Comparison of ENCODE assay signal across 26 cellular contexts in the genomic region with DNA sequence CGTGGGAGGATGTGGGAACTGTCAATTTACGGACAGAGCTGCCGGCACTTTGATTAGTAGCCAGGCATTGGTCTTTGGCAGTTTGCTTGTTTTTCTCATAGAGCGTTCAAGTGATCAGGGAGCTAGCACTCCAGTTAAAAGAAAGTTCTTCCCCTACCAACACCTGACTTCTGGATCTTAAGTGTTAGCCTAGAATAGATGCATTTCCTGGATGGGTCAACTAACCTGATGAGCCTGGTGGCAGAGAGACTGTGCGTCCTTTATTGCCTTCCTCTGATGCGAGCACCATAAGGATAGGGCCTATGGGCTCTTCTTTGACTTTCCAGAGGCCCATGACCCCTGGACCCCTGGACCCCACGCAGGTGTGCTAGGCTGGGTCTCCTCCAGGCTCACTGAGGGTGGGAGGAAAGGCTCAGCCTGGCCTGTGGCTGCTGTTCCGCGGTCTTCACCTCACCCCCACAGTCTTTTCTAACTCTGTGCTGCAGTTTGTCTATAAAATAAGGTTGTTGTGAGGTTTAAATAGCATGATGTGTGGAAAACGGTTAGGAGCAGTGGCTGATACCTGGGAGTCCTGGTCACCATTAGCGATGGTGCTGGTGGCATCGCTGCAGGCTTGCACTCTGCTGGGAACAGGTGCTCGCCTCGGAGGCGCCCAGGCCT. TPM values are rescaled to one million over a fixed set of nuclear protein-coding genes. Genes with fewer than 3 reads are reported as not detected.
A peak's percentile ranks its signal among the peaks of the same experiment; 100 is the strongest.
DNase-seq lines count a peak whose midpoint lies in the region; ATAC-seq and TF ChIP-seq lines count a peak whose summit lies in the region.
"Had no signal": no experiment of that assay in that cellular context is flagged by ENCODE, and none has a peak within 500 bp of the region (broad histone marks: within the 10 kb centered on the region; RNA-seq: fewer than 3 reads in every experiment).

No MANE protein-coding gene starts in this region.

- DNase-seq in activated T-cell treated with anti-CD3 and anti-CD28 coated beads, Interleukin-2, amount 50 U/mL, for 24 hours = peak; percentile 16
- DNase-seq in activated T-cell treated with anti-CD3 and anti-CD28 coated beads, Interleukin-2, amount 50 U/mL, for 1 hour = no peak
- DNase-seq in coronary artery (ENCODE audit: low spot score) = peak; percentile 66
- no peak for DNase-seq in nephron progenitor cell
- no peak for DNase-seq in type B pancreatic cell (ENCODE audit: extremely low spot score, unreplicated experiment)
- DNase-seq in NCI-H526 (lab: John Stamatoyannopoulos, UW) = no peak
- no peak for DNase-seq in NCI-H2227 treated with DMSO at 0.1 percent for 48 hours (lab: John Stamatoyannopoulos, UW)
- DNase-seq: 8988T; activated CD4-positive, alpha-beta T cell treated with anti-CD3 and anti-CD28 coated beads, Interleukin-2, amount 10 ng/mL, durations not matched to agents 24 days and 14 days; DMS153; effector memory CD8-positive, alpha-beta T cell; GDM1; Karpas-422; left ventricle myocardium inferior; MV-4-11; naive thymus-derived CD8-positive, alpha-beta T cell; NCI-H82; stimulated activated CD8-positive, alpha-beta memory T cell treated with anti-CD3 and anti-CD28 coated beads, Interleukin-4, amount 100 ng/mL, for 48 hours; stomach; trophoblast cell had no signal

- H3K36me3 Mint-ChIP-seq in activated T-cell treated with anti-CD3 and anti-CD28 coated beads, Interleukin-2, amount 50 U/mL, for 24 hours (ENCODE audit: low read depth) = no peaks in the 10 kb centered on the region
- H3K36me3 Mint-ChIP-seq in nephron progenitor cell (ENCODE audit: low read depth) = peaks cover 37% of the 10 kb centered on the region
- H3K36me3 Mint-ChIP-seq in type B pancreatic cell = peaks cover 15% of the 10 kb centered on the region

- H3K27ac ChIP-seq in coronary artery = no peak overlapping the region
- H3K27ac ChIP-seq: left ventricle myocardium inferior, RWPE1, SK-N-MC had no signal

- H3K4me1 Mint-ChIP-seq in activated T-cell treated with anti-CD3 and anti-CD28 coated beads, Interleukin-2, amount 50 U/mL, for 24 hours (ENCODE audit: low read depth) = peaks cover 42% of the 10 kb centered on the region
- H3K4me1 Mint-ChIP-seq in nephron progenitor cell (peaks cover 95% of the 10 kb centered on the region), type B pancreatic cell (ENCODE audit: unreplicated experiment) (peaks cover 58% of the 10 kb centered on the region)

- peaks cover 7% of the 10 kb centered on the region for H3K9me3 Mint-ChIP-seq in activated T-cell treated with anti-CD3 and anti-CD28 coated beads, Interleukin-2, amount 50 U/mL, for 24 hours
- H3K9me3 Mint-ChIP-seq in nephron progenitor cell = peaks cover 13% of the 10 kb centered on the region
- peaks cover 5% of the 10 kb centered on the region for H3K9me3 Mint-ChIP-seq in type B pancreatic cell
- H3K9me3 Mint-ChIP-seq: activated CD4-positive, alpha-beta T cell treated with anti-CD3 and anti-CD28 coated beads, Interleukin-2, amount 10 ng/mL, durations not matched to agents 24 days and 14 days; activated T-helper 1 cell treated with anti-CD3 and anti-CD28 coated beads, Interleukin-12 subunit alpha, Interleukin-12 subunit beta, Interleukin-2, Interleukin-4 antibody, amounts not matched to agents 30 ng/mL and 10 ng/mL and 1 ng/mL, durations not matched to agents 14 hours and 24 hours and 36 hours; effector memory CD8-positive, alpha-beta T cell had no signal

- ATAC-seq in GM21576 (IDR thresholded peaks at IDR 0.05; ENCODE audit: unreplicated experiment) = no peak
- ATAC-seq: activated naive CD4-positive, alpha-beta T cell treated with anti-CD3 and anti-CD28 coated beads, Interleukin-2, amount 50 U/mL, for 72 hours; effector memory CD8-positive, alpha-beta T cell; naive thymus-derived CD8-positive, alpha-beta T cell had no signal

- H3K4me3 Mint-ChIP-seq in activated T-cell treated with anti-CD3 and anti-CD28 coated beads, Interleukin-2, amount 50 U/mL, for 24 hours = no peak overlapping the region
- H3K4me3 Mint-ChIP-seq in nephron progenitor cell (peak overlapping the region; percentile 55), type B pancreatic cell (peak overlapping the region; percentile 31)
- H3K4me3 Mint-ChIP-seq: activated CD4-positive, alpha-beta T cell treated with anti-CD3 and anti-CD28 coated beads, Interleukin-2, amount 10 ng/mL, durations not matched to agents 24 days and 14 days; activated T-helper 1 cell treated with anti-CD3 and anti-CD28 coated beads, Interleukin-12 subunit alpha, Interleukin-12 subunit beta, Interleukin-2, Interleukin-4 antibody, amounts not matched to agents 30 ng/mL and 10 ng/mL and 1 ng/mL, durations not matched to agents 14 hours and 24 hours and 36 hours; effector memory CD8-positive, alpha-beta T cell had no signal

- no peak overlapping the region for H3K27ac Mint-ChIP-seq in activated T-cell treated with anti-CD3 and anti-CD28 coated beads, Interleukin-2, amount 50 U/mL, for 24 hours
- H3K27ac Mint-ChIP-seq in nephron progenitor cell (peak overlapping the region; percentile 95), type B pancreatic cell (peak overlapping the region; percentile 18)
- H3K27ac Mint-ChIP-seq: activated CD4-positive, alpha-beta T cell treated with anti-CD3 and anti-CD28 coated beads, Interleukin-2, amount 10 ng/mL, durations not matched to agents 24 days and 14 days; activated naive CD4-positive, alpha-beta T cell treated with anti-CD3 and anti-CD28 coated beads, Interleukin-2, amount 50 U/mL, for 72 hours; activated T-helper 1 cell treated with anti-CD3 and anti-CD28 coated beads, Interleukin-12 subunit alpha, Interleukin-12 subunit beta, Interleukin-2, Interleukin-4 antibody, amounts not matched to agents 30 ng/mL and 10 ng/mL and 1 ng/mL, durations not matched to agents 14 hours and 24 hours and 36 hours; effector memory CD8-positive, alpha-beta T cell had no signal

- H3K4me3 ChIP-seq in coronary artery = no peak overlapping the region
- H3K4me3 ChIP-seq: esophagus muscularis mucosa, left ventricle myocardium inferior, SK-N-MC, stomach had no signal

- TF ChIP-seq CTCF in coronary artery (IDR thresholded peaks at IDR 0.05) (no peak), nephron progenitor cell (IDR thresholded peaks at IDR 0.05) (no peak), type B pancreatic cell (conservative IDR thresholded peaks at IDR 0.05) (no peak)

- peaks cover 7% of the 10 kb centered on the region for H3K27me3 Mint-ChIP-seq in activated T-cell treated with anti-CD3 and anti-CD28 coated beads, Interleukin-2, amount 50 U/mL, for 24 hours
- H3K27me3 Mint-ChIP-seq in nephron progenitor cell (ENCODE audit: low read depth, poor library complexity) (peaks cover 5% of the 10 kb centered on the region), type B pancreatic cell (no peaks in the 10 kb centered on the region)
- H3K27me3 Mint-ChIP-seq: effector memory CD8-positive, alpha-beta T cell had no signal

RNA-seq across cellular contexts. Expression of a gene that starts 6.8 kb away (rescaled TPM):
- total RNA-seq in type B pancreatic cell (ENCODE audit: low replicate concordance) = 35.7 and 67.5 TPM in 2 replicates

RNA-seq across cellular contexts. Expression of a gene that starts 50.7 kb away (rescaled TPM):
- 1.4 TPM in 2 replicates for total RNA-seq in type B pancreatic cell (ENCODE audit: low replicate concordance)

Comparison
In these comparisons a context has a peak if more than half of its experiments do, and no peak if none do; other contexts are left out.
1. DNase-seq: peak in activated T-cell treated with anti-CD3 and anti-CD28 coated beads, Interleukin-2, amount 50 U/mL, for 24 hours (single experiment) and coronary artery (single experiment); none in activated T-cell treated with anti-CD3 and anti-CD28 coated beads, Interleukin-2, amount 50 U/mL, for 1 hour (single experiment), nephron progenitor cell (single experiment), type B pancreatic cell (single experiment), NCI-H526 (0 of 2) and NCI-H2227 treated with DMSO at 0.1 percent for 48 hours (single experiment).